In the genomic region with DNA sequence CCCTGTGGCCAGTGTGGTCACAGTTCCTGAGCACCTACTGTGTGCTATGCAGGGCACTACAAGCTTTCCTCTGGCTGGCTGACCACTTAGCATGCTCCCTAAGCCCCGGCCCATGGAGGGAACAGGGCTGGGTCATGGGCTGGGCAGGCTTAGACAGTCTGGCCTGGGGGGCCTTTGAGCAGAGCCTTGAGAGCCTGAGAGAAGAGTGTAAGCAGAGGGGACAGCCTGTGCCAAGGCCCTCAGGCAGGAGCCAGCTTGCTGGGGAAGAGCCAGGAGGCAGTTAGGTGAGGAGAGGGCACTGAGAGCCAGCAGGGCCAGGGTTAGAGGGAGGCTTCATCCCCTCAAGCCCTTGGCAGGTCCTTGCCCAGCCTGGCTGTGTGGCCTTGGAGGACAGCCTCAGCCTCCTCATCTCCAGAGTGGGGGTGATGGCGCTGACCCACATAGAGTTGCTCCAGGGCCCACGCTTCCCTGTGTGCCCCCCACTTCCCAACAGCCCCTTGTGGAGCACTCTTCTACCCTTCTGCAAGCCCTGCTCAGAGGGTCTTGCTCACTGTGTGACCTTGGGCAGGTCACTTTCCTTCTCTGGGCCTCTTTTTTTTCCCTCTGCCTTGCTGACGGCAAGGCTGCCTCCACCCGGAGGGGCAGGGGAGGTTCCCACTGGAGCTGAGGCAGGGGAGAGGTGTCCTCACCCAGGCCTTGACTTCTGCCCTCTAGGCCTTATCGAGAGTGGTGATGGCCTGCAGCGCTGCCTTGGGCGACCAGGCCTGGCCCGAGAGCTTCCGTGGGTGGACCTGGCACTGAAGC, we compare ENCODE assay signal across 20 cellular contexts.
DNase-seq lines count a peak whose midpoint lies in the region; ATAC-seq, FAIRE-seq and TF ChIP-seq lines count a peak whose summit lies in the region.
"Had no signal": no experiment of that assay in that cellular context is flagged by ENCODE, and none has a peak within 500 bp of the region (broad histone marks: within the 10 kb centered on the region; RNA-seq: fewer than 3 reads in every experiment).

No MANE protein-coding gene starts in this region.

- no peaks in the 10 kb centered on the region for H3K79me2 ChIP-seq in K562 (ENCODE audit: control insufficient read depth, insufficient read depth, low read length)

- TF ChIP-seq CTCF in left ventricle myocardium inferior (IDR thresholded peaks at IDR 0.05; ENCODE audit: borderline replicate concordance) (no peak), K562 (IDR thresholded peaks at IDR 0.05 in 2 of 3, conservative IDR thresholded peaks at IDR 0.05 in 1 of 3; ENCODE audit: insufficient read depth in 2 of 3, low read depth in 1 of 3, low read length in 3 of 3) (no peak)

- intact Hi-C loops in left ventricle myocardium superior (cut with micrococcal nuclease), result loop anchor here (5.0 kb wide), 1 partner anchor 279 kb away; no protein-coding TSS in a partner anchor
- intact Hi-C loops in left ventricle myocardium inferior (cut with micrococcal nuclease), result loop anchor here (5.0 kb wide), 1 partner anchor 279 kb away; no protein-coding TSS in a partner anchor
- intact Hi-C loops in K562 (cut with micrococcal nuclease), result loop anchor here (5.0 to 10.0 kb wide), 2 partner anchors 141 to 529 kb away; no protein-coding TSS in a partner anchor
- intact Hi-C loops in aorta (cut with DNase I), result loop anchor here (2.0 kb wide), 1 partner anchor 279 kb away; no protein-coding TSS in a partner anchor

- CTCF ChIA-PET in K562 (lab: Yijun Ruan, JAX; ENCODE audit: low intra/inter-chr PET ratio), result interaction anchor here (1.8 kb wide), 1 partner anchor 530 kb away, joined by 10 read pairs; no protein-coding TSS in a partner anchor

- H3K27me3 ChIP-seq in left ventricle myocardium inferior (ENCODE audit: low read depth) (no peaks in the 10 kb centered on the region), K562 (ENCODE audit: control insufficient read depth in 2 of 2, insufficient read depth in 2 of 2, low read length in 2 of 2) (no peaks in the 10 kb centered on the region), aorta (ENCODE audit: control insufficient read depth in 1 of 2, insufficient read depth in 2 of 2, low read length in 1 of 2) (no peaks in the 10 kb centered on the region)
- H3K27me3 ChIP-seq: BLaER1, brain microvascular endothelial cell, dorsolateral prefrontal cortex had no signal

- no TSS peak for BruUV-seq in K562 (replicated peaks; lab: Mats Ljungman, UMichigan)

- DNase-seq in left ventricle myocardium superior (peak; percentile 13), left ventricle myocardium inferior (no peak), K562 (ENCODE audit: extremely low read depth in 1 of 4, low spot score in 3 of 4) (peak in 1 of 4 experiments; percentile 1), mucosa of gallbladder (ENCODE audit: low spot score) (peak; percentile 7), aorta (peak; percentile 13 to 67), AG08395 (ENCODE audit: low spot score) (no peak), GF-D8 (lab: John Stamatoyannopoulos, UW) (no peak)
- DNase-seq: brain microvascular endothelial cell, hypothalamus, Kasumi-1, naive B cell, NCI-H1417, NCI-H2227 treated with DMSO at 0.1 percent for 48 hours, SHP77 treated with DMSO at 0.1 percent for 48 hours, T1000 had no signal

- peaks cover 4% of the 10 kb centered on the region for H3K36me3 ChIP-seq in left ventricle myocardium inferior
- H3K36me3 ChIP-seq in K562 (ENCODE audit: control insufficient read depth, insufficient read depth, low read length), result no peaks in the 10 kb centered on the region
- no peaks in the 10 kb centered on the region for H3K36me3 ChIP-seq in aorta (ENCODE audit: control insufficient read depth in 1 of 2, insufficient read depth in 2 of 2, low read length in 1 of 2)
- H3K36me3 ChIP-seq: brain microvascular endothelial cell had no signal

- no peaks in the 10 kb centered on the region for H3K9me1 ChIP-seq in K562 (ENCODE audit: control insufficient read depth, insufficient read depth, low read length)

- no peaks in the 10 kb centered on the region for H4K20me1 ChIP-seq in K562 (replicated peaks; ENCODE audit: control insufficient read depth, insufficient read depth, low read length)

- H3K4me1 ChIP-seq in left ventricle myocardium inferior (no peaks in the 10 kb centered on the region), K562 (replicated peaks in 1 of 2; ENCODE audit: control insufficient read depth in 2 of 2, insufficient read depth in 2 of 2, low read length in 2 of 2) (peaks cover 0 to 18% of the 10 kb centered on the region in 2 experiments; a peak in 1 of 5 replicates), aorta (ENCODE audit: control insufficient read depth in 1 of 2, insufficient read depth in 2 of 2, low read length in 2 of 2) (no peaks in the 10 kb centered on the region)

- POLR2A ChIA-PET in K562 (lab: Yijun Ruan, JAX), result interaction anchor here (0.6 kb wide), 1 partner anchor 210 kb away, joined by 3 read pairs; no protein-coding TSS in a partner anchor

- ATAC-seq in left ventricle myocardium superior (no peak), K562 (no peak), aorta (ENCODE audit: low FRiP score) (no peak), HG03097 (IDR thresholded peaks at IDR 0.05; ENCODE audit: low FRiP score, unreplicated experiment) (no peak)
- ATAC-seq: activated naive CD4-positive, alpha-beta T cell treated with anti-CD3 and anti-CD28 coated beads, Interleukin-2, amount 50 U/mL, for 72 hours had no signal

- H3K9me3 ChIP-seq in left ventricle myocardium inferior (replicated peaks) (peaks cover 13% of the 10 kb centered on the region), K562 (replicated peaks; ENCODE audit: control insufficient read depth, insufficient read depth, low read depth, low read length) (no peaks in the 10 kb centered on the region), aorta (ENCODE audit: control insufficient read depth, low read length) (peaks cover 3% of the 10 kb centered on the region)
- H3K9me3 ChIP-seq: suprapubic skin had no signal

- H3K9ac ChIP-seq in K562 (ENCODE audit: insufficient read depth in 1 of 2, low read depth in 2 of 2, low read length in 2 of 2), result peak overlapping the region in 1 of 2 experiments; percentile 46; a peak in 1 of 4 replicates
- H3K9ac ChIP-seq: BLaER1 had no signal

- H3K27ac ChIP-seq in left ventricle myocardium inferior (replicated peaks) (no peak overlapping the region), K562 (ENCODE audit: extremely low read depth, low read depth, low read length) (no peak overlapping the region), aorta (ENCODE audit: low read depth in 1 of 2, low read length in 2 of 2) (no peak overlapping the region)
- H3K27ac ChIP-seq: BLaER1, brain microvascular endothelial cell, dorsolateral prefrontal cortex, suprapubic skin had no signal

- no peak for FAIRE-seq in K562 (lab: Jason Lieb, UNC)

- no peak for TF ChIP-seq POLR2A in K562 (conservative IDR thresholded peaks at IDR 0.05)

- WGBS in K562 (ENCODE audit: insufficient coverage, low coverage, missing lambda C conversion rate), result 16% methylated on average over 10 of the region's 10 CpGs
- 92 to 97% methylated on average over 8 to 10 of the region's 10 CpGs for WGBS in aorta, 2 donors

- no peak for TF ChIP-seq EP300 in K562 (IDR thresholded peaks at IDR 0.05; ENCODE audit: low read length)

- in situ Hi-C loops in K562 (cut with MboI), result loop anchor here (25.0 kb wide), 1 partner anchor 529 kb away; no protein-coding TSS in a partner anchor

- no peak overlapping the region for H3K4me3 ChIP-seq in left ventricle myocardium inferior
- no peak overlapping the region for H3K4me3 ChIP-seq in K562
- H3K4me3 ChIP-seq in aorta (ENCODE audit: low read length in 2 of 2), result no peak overlapping the region
- H3K4me3 ChIP-seq: BLaER1, dorsolateral prefrontal cortex, suprapubic skin had no signal

- H3K4me2 ChIP-seq in K562 (ENCODE audit: insufficient read depth, low read length), result no peak overlapping the region
- H3K4me2 ChIP-seq: BLaER1 had no signal

- no peak for TF ChIP-seq RAD21 in K562 (CRISPR knock-in tag; conservative IDR thresholded peaks at IDR 0.05 in 1 of 2, IDR thresholded peaks at IDR 0.05 in 1 of 2)

- H2AFZ ChIP-seq in K562 (ENCODE audit: low read depth, low read length), result no peak overlapping the region

TF ChIP-seq in K562, 482 proteins besides CTCF, POLR2A, EP300 and RAD21:
- no peak for TF ChIP-seq MTA3 (IDR thresholded peaks at IDR 0.05; ENCODE audit: borderline replicate concordance)
- TF ChIP-seq ZKSCAN1 (IDR thresholded peaks at IDR 0.05; ENCODE audit: low read depth, low read length), result peak; percentile 78

Comparison
In these comparisons a context has a peak if more than half of its experiments do, and no peak if none do; other contexts are left out.
1. DNase-seq: peak in left ventricle myocardium superior (single experiment), mucosa of gallbladder (single experiment) and aorta (2 of 2); none in left ventricle myocardium inferior (single experiment), AG08395 (single experiment) and GF-D8 (single experiment).